In the genomic region with DNA sequence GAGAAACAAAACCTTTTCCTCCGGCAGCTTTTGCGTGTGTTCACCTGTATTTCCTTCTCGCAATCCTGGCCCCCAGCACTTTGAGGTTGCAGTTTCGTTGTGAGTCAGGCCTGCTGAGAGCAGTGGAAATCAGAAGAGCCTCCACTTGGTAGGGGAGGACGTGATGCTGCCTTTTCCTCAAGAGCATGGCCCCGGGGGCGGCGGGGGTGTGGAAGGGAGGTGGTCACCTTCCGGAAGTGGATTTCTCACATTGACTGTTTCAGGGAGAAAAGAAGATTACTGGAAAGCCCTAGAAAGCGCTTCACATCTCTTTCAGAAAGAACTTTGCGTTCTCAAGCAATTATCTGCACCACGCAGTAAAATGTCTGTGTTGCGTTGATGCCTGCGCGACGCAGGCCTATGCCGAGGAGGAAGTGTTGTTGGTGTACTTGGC, we compare ENCODE assay signal across 10 cellular contexts. TPM values are rescaled to one million over a fixed set of nuclear protein-coding genes. Genes with fewer than 3 reads are reported as not detected.
A peak's percentile ranks its signal among the peaks of the same experiment; 100 is the strongest.
DNase-seq lines count a peak whose midpoint lies in the region; ATAC-seq lines count a peak whose summit lies in the region.
"Had no signal": no experiment of that assay in that cellular context is flagged by ENCODE, and none has a peak within 500 bp of the region (broad histone marks: within the 10 kb centered on the region; RNA-seq: fewer than 3 reads in every experiment).

No MANE protein-coding gene starts in this region.

- DNase-seq in activated T-cell treated with anti-CD3 and anti-CD28 coated beads, Interleukin-2, amount 50 U/mL, for 48 hours = peak; percentile 93 to 95
- peak; percentile 76 to 87 (median 85) for DNase-seq in stimulated activated CD4-positive, alpha-beta T cell treated with anti-CD3 and anti-CD28 coated beads, TNF-alpha, amount 100 ng/mL, for 48 hours (ENCODE audit: low read depth in 3 of 3)
- no peak for DNase-seq in A172 (ENCODE audit: low spot score)
- DNase-seq in NCI-H1694 (lab: John Stamatoyannopoulos, UW) = no peak
- no peak for DNase-seq in mesenteric fat pad (ENCODE audit: low spot score)
- DNase-seq in T1000 (lab: John Stamatoyannopoulos, UW) = no peak

- ATAC-seq in GM19395 (IDR thresholded peaks at IDR 0.05; ENCODE audit: unreplicated experiment) (peak; percentile 73), HG03432 (IDR thresholded peaks at IDR 0.05; ENCODE audit: unreplicated experiment) (peak; percentile 73)

RNA-seq across cellular contexts. Expression of a gene that starts 12.2 kb away (rescaled TPM):
- total RNA-seq in A172 (2014; rRNA removed; shearing (Covaris generic)) = not detected in 2 replicates
- 23.0 TPM for total RNA-seq in mesenteric fat pad
- total RNA-seq: fibroblast of lung had no signal

RNA-seq across cellular contexts. Expression of a gene that starts 13.9 kb away (rescaled TPM):
- not detected in 2 replicates for total RNA-seq in A172 (2014; rRNA removed; shearing (Covaris generic))
- not detected for total RNA-seq in mesenteric fat pad
- total RNA-seq: fibroblast of lung, urinary bladder had no signal

Comparison
In these comparisons a context has a peak if more than half of its experiments do, and no peak if none do; other contexts are left out.
1. DNase-seq: peak in activated T-cell treated with anti-CD3 and anti-CD28 coated beads, Interleukin-2, amount 50 U/mL, for 48 hours (2 of 2) and stimulated activated CD4-positive, alpha-beta T cell treated with anti-CD3 and anti-CD28 coated beads, TNF-alpha, amount 100 ng/mL, for 48 hours (3 of 3); none in A172 (single experiment), NCI-H1694 (single experiment), mesenteric fat pad (single experiment) and T1000 (single experiment).
2. RNA of a gene that starts 12.2 kb away (total RNA-seq): 23.0 TPM in mesenteric fat pad (single experiment); not detected in A172; every median in the first group is over 10 times any median in the second.